Comparison of ENCODE assay signal across 10 cellular contexts in the genomic region with DNA sequence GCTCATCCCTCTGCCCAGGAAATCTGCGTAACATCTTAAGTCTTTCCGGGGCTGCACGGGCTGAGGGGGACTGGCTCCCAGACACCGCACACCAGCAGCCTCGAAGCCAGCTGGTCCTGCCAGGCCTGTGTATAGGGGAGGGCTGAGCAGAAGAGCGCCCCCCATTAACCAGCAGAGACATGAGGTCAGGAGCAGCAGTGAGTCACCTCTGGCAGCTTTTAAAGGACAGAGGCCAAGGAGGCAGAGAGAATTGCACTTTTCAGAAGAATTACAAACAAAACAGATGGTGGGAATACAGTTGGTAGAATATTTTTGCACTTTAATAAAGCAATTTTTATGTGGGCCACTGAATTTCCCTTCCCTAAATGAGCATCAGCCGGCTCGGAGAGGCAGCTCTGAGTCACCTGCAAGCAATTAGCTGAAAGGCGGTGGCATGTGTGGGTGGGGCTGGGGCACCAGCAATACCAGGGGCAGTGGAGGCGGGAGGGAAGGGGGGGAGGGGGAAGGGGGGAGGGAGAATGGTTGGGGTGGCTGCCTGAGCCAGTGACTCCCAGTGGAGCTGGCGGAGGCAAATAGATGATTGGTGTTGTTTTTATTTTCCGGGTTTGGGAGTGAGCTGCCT. TPM values are rescaled to one million over a fixed set of nuclear protein-coding genes. Genes with fewer than 3 reads are reported as not detected.
DNase-seq lines count a peak whose midpoint lies in the region; TF ChIP-seq lines count a peak whose summit lies in the region.
"Had no signal": no experiment of that assay in that cellular context is flagged by ENCODE, and none has a peak within 500 bp of the region (broad histone marks: within the 10 kb centered on the region; RNA-seq: fewer than 3 reads in every experiment).

No MANE protein-coding gene starts in this region.

- H3K4me1 ChIP-seq in esophagus (ENCODE audit: control insufficient read depth in 2 of 2, insufficient read depth in 2 of 2, low read length in 1 of 2) = no peaks in the 10 kb centered on the region
- peaks cover 8 to 38% (median 20%) of the 10 kb centered on the region in 4 donors for H3K4me1 ChIP-seq in stomach

- H3K4me3 ChIP-seq in esophagus (ENCODE audit: low read depth in 1 of 2, low read length in 2 of 2) (no peak overlapping the region), stomach (no peak overlapping the region)
- H3K4me3 ChIP-seq: BLaER1 treated with 17β-estradiol and CSF1 and Interleukin-3, amounts not matched to agents 10 nM and 100 nM had no signal

- H3K27me3 ChIP-seq in esophagus (ENCODE audit: control insufficient read depth in 1 of 2, insufficient read depth in 2 of 2, low read length in 2 of 2) (no peaks in the 10 kb centered on the region), stomach (peaks cover 0 to 5% (median 0%) of the 10 kb centered on the region in 3 donors)
- H3K27me3 ChIP-seq: BLaER1 treated with 17β-estradiol and CSF1 and Interleukin-3, amounts not matched to agents 10 nM and 100 nM had no signal

- intact Hi-C loops in stomach (cut with DNase I; ENCODE audit: low total_unique reads) = no loop called here

- H3K27ac ChIP-seq in esophagus (ENCODE audit: low read depth in 2 of 2, low read length in 1 of 2) (peak overlapping the region; percentile 42 to 43), stomach (peak overlapping the region in 1 of 5 donors; percentile 53)
- H3K27ac ChIP-seq: BLaER1 treated with 17β-estradiol and CSF1 and Interleukin-3, amounts not matched to agents 10 nM and 100 nM had no signal

- TF ChIP-seq CTCF in stomach (IDR thresholded peaks at IDR 0.05) = no peak

- no peaks in the 10 kb centered on the region for H3K9me3 ChIP-seq in esophagus (ENCODE audit: control insufficient read depth in 2 of 2, insufficient read depth in 1 of 2, low read depth in 1 of 2, low read length in 1 of 2)
- no peaks in the 10 kb centered on the region for H3K9me3 ChIP-seq in stomach
- H3K9me3 ChIP-seq: BLaER1 treated with 17β-estradiol and CSF1 and Interleukin-3, amounts not matched to agents 10 nM and 100 nM had no signal

- 36 to 42% methylated on average over 11 to 12 of the region's 12 CpGs for WGBS in esophagus, 2 donors
- 34 to 52% (median 46%) methylated on average over 11 to 12 of the region's 12 CpGs for WGBS in stomach, 5 donors

- TF ChIP-seq EP300 in stomach (IDR thresholded peaks at IDR 0.05) = no peak

- peak; percentile 21 for DNase-seq in activated CD4-positive, alpha-beta T cell treated with anti-CD3 and anti-CD28 coated beads for 48 hours
- DNase-seq in activated CD4-positive, alpha-beta T cell treated with anti-CD3 and anti-CD28 coated beads for 1 hour = no peak
- peak; percentile 67 for DNase-seq in NCI-H748 (lab: John Stamatoyannopoulos, UW; ENCODE audit: unreplicated experiment)
- peak; percentile 67 for DNase-seq in stomach
- no peak for DNase-seq in GM19238 (ENCODE audit: insufficient read length, low spot score)
- no peak for DNase-seq in SKM-1 (lab: John Stamatoyannopoulos, UW; ENCODE audit: unreplicated experiment)
- DNase-seq in hippocampal formation (lab: John Stamatoyannopoulos, UW) = no peak
- DNase-seq: cerebellar nuclear complex had no signal

- TF ChIP-seq POLR2A in stomach (IDR thresholded peaks at IDR 0.05) = no peak

- no peaks in the 10 kb centered on the region for H3K36me3 ChIP-seq in esophagus (ENCODE audit: control insufficient read depth in 2 of 2, insufficient read depth in 2 of 2, low read length in 1 of 2)
- no peaks in the 10 kb centered on the region for H3K36me3 ChIP-seq in stomach
- H3K36me3 ChIP-seq: BLaER1 treated with 17β-estradiol and CSF1 and Interleukin-3, amounts not matched to agents 10 nM and 100 nM had no signal

RNA-seq across cellular contexts. Expression of a gene that starts 39.1 kb away (rescaled TPM):
- 1 to 10 TPM; 1.7 to 2.2 TPM for polyA plus RNA-seq in esophagus
- total RNA-seq in stomach = 1 to 10 TPM in 2 of 5 donors, under 1 TPM in 3; 0.45 to 1.8 (median 0.72) TPM
- polyA plus RNA-seq in stomach = 1 to 10 TPM in 1 of 3 donors, under 1 TPM in 2; 0.31 to 2.8 (median 0.93) TPM

Comparison
In these comparisons a context has a peak if more than half of its experiments do, and no peak if none do; other contexts are left out.
1. DNase-seq: peak in activated CD4-positive, alpha-beta T cell treated with anti-CD3 and anti-CD28 coated beads for 48 hours (single experiment), NCI-H748 (single experiment) and stomach (single experiment); none in activated CD4-positive, alpha-beta T cell treated with anti-CD3 and anti-CD28 coated beads for 1 hour (single experiment), GM19238 (single experiment), SKM-1 (single experiment) and hippocampal formation (0 of 2).